ENCODE assay signal across 9 cellular contexts in genomic region chr3:63343674-63344073, GRCh38.
DNase-seq lines count a peak whose midpoint lies in the region; ATAC-seq and TF ChIP-seq lines count a peak whose summit lies in the region.
"Had no signal": no experiment of that assay in that cellular context is flagged by ENCODE, and none has a peak within 500 bp of the region (broad histone marks: within the 10 kb centered on the region; RNA-seq: fewer than 3 reads in every experiment).

No MANE protein-coding gene starts in this region.

- H3K4me3 ChIP-seq in lower lobe of right lung = no peak overlapping the region
- H3K4me3 ChIP-seq in testis = no peak overlapping the region

- peak; percentile 36 for ATAC-seq in activated CD8-positive, alpha-beta memory T cell treated with anti-CD3 and anti-CD28 coated beads, Interleukin-2, amount 10 ng/mL, durations not matched to agents 7 days and 5 days
- ATAC-seq in lower lobe of right lung (peak; percentile 64 to 72), GM19328 (IDR thresholded peaks at IDR 0.05; ENCODE audit: unreplicated experiment) (no peak)

- 20 to 24% methylated on average over 9 of the region's 9 CpGs for WGBS in testis, 2 donors

- H3K9me3 Mint-ChIP-seq in activated CD8-positive, alpha-beta memory T cell treated with anti-CD3 and anti-CD28 coated beads, Interleukin-2, amount 10 ng/mL, durations not matched to agents 7 days and 5 days (ENCODE audit: low read depth) = no peaks in the 10 kb centered on the region

- no peaks in the 10 kb centered on the region for H3K36me3 ChIP-seq in lower lobe of right lung
- H3K36me3 ChIP-seq in testis (ENCODE audit: low read depth, missing control alignments) = no peaks in the 10 kb centered on the region

- intact Hi-C loops in lower lobe of right lung (cut with DNase I) (no loop called here), testis (cut with DNase I; ENCODE audit: low total_unique reads) (no loop called here)

- H3K9me3 ChIP-seq in lower lobe of right lung = no peaks in the 10 kb centered on the region
- H3K9me3 ChIP-seq in testis = no peaks in the 10 kb centered on the region

- H3K27me3 Mint-ChIP-seq in activated CD8-positive, alpha-beta memory T cell treated with anti-CD3 and anti-CD28 coated beads, Interleukin-2, amount 10 ng/mL, durations not matched to agents 7 days and 5 days = peaks cover 6% of the 10 kb centered on the region

- DNase-seq in activated CD8-positive, alpha-beta memory T cell treated with anti-CD3 and anti-CD28 coated beads, Interleukin-2, amount 10 ng/mL, durations not matched to agents 7 days and 5 days = peak; percentile 51
- no peak for DNase-seq in activated CD8-positive, alpha-beta memory T cell treated with anti-CD3 and anti-CD28 coated beads for 24 hours
- peak; percentile 91 for DNase-seq in NCI-H1092 (lab: John Stamatoyannopoulos, UW)
- DNase-seq in SK-N-DZ (ENCODE audit: low spot score) = peak; percentile 57
- DNase-seq in dermis blood vessel endothelial cell = peak; percentile 92
- DNase-seq in lower lobe of right lung = peak; percentile 48
- DNase-seq in testis = peak; percentile 49

- peaks cover 5% of the 10 kb centered on the region for H3K4me1 Mint-ChIP-seq in activated CD8-positive, alpha-beta memory T cell treated with anti-CD3 and anti-CD28 coated beads, Interleukin-2, amount 10 ng/mL, durations not matched to agents 7 days and 5 days

- H3K27ac ChIP-seq in lower lobe of right lung (no peak overlapping the region), testis (no peak overlapping the region)

- TF ChIP-seq CTCF in lower lobe of right lung (IDR thresholded peaks at IDR 0.05) (no peak), testis (IDR thresholded peaks at IDR 0.05) (no peak)

- CTCF ChIA-PET in activated CD8-positive, alpha-beta memory T cell treated with anti-CD3 and anti-CD28 coated beads, Interleukin-2, amount 10 ng/mL, durations not matched to agents 7 days and 5 days (lab: Charles Lee) = interaction anchor here (1.0 kb wide), 1 partner anchor 475 kb away, joined by 3 read pairs; no protein-coding TSS in a partner anchor

- H3K4me3 Mint-ChIP-seq in activated CD8-positive, alpha-beta memory T cell treated with anti-CD3 and anti-CD28 coated beads, Interleukin-2, amount 10 ng/mL, durations not matched to agents 7 days and 5 days = no peak overlapping the region
- H3K4me3 Mint-ChIP-seq: activated naive CD8-positive, alpha-beta T cell had no signal

- H3K27me3 ChIP-seq in lower lobe of right lung (ENCODE audit: low read depth) = no peaks in the 10 kb centered on the region
- no peaks in the 10 kb centered on the region for H3K27me3 ChIP-seq in testis

- no peak for TF ChIP-seq POLR2A in testis (IDR thresholded peaks at IDR 0.05)

- H3K27ac Mint-ChIP-seq in activated CD8-positive, alpha-beta memory T cell treated with anti-CD3 and anti-CD28 coated beads, Interleukin-2, amount 10 ng/mL, durations not matched to agents 7 days and 5 days = no peak overlapping the region
- H3K27ac Mint-ChIP-seq: activated naive CD8-positive, alpha-beta T cell had no signal

- H3K36me3 Mint-ChIP-seq in activated CD8-positive, alpha-beta memory T cell treated with anti-CD3 and anti-CD28 coated beads, Interleukin-2, amount 10 ng/mL, durations not matched to agents 7 days and 5 days = no peaks in the 10 kb centered on the region
- H3K36me3 Mint-ChIP-seq: activated naive CD8-positive, alpha-beta T cell had no signal

- H3K4me1 ChIP-seq in lower lobe of right lung = peaks cover 11% of the 10 kb centered on the region
- no peaks in the 10 kb centered on the region for H3K4me1 ChIP-seq in testis
